Comparison of ENCODE assay signal across 8 cellular contexts in genomic region chr10:6204063-6204340, GRCh38. TPM values are rescaled to one million over a fixed set of nuclear protein-coding genes. Genes with fewer than 3 reads are reported as not detected.
DNase-seq lines count a peak whose midpoint lies in the region; ATAC-seq lines count a peak whose summit lies in the region.

No MANE protein-coding gene starts in this region.

- 2 to 5% (median 3%) methylated on average over 24 to 28 of the region's 28 CpGs for WGBS in adipose tissue, 3 donors

- ATAC-seq in HG02852 (IDR thresholded peaks at IDR 0.05; ENCODE audit: unreplicated experiment) = no peak

- in situ Hi-C loops in Caki2 (cut with HindIII; ENCODE audit: low pct_unique_long_range_greater_than_20kb, low sequenced_read_pairs) (no loop called here), SK-MEL-5 (cut with HindIII; ENCODE audit: low pct_unique_long_range_greater_than_20kb, low sequenced_read_pairs) (no loop called here)

- peak overlapping the region; percentile 62 for H3K27ac ChIP-seq in adipose tissue (ENCODE audit: low read depth, low read length)

- peak overlapping the region; percentile 86 for H3K4me3 ChIP-seq in iPS-11a (ENCODE audit: low read depth, low read length)

- peak; percentile 57 for DNase-seq in Caki2 (ENCODE audit: low read depth)
- peak; percentile 16 for DNase-seq in SK-MEL-5 (ENCODE audit: low read depth, low spot score)
- DNase-seq in stimulated activated CD4-positive, alpha-beta T cell treated with anti-CD3 and anti-CD28 coated beads, Interleukin-12 subunit alpha, Interleukin-12 subunit beta, amount 100 ng/mL, for 48 hours (ENCODE audit: low read depth in 2 of 3, low spot score in 1 of 3) = peak; percentile 28 to 60 (median 46)
- DNase-seq in SIG-M5 (lab: John Stamatoyannopoulos, UW) = no peak
- DNase-seq in GDM1 (lab: John Stamatoyannopoulos, UW) = no peak

RNA-seq across cellular contexts. Expression of gene PFKFB3, which starts 1.3 kb away (rescaled TPM):
- total RNA-seq in Caki2 (2014; rRNA removed; shearing (Covaris generic); ENCODE audit: low replicate concordance) = 40.8 and 58.2 TPM in 2 replicates
- 17.9 and 22.8 TPM in 2 replicates for total RNA-seq in SK-MEL-5 (2014; rRNA removed; shearing (Covaris generic))
- polyA plus RNA-seq in SK-MEL-5 (2015; cell fraction: cytosol; rRNA removed) = 43.7 and 315 TPM in 2 replicates
- 48.8 and 50.4 TPM in 2 replicates for polyA plus RNA-seq in SK-MEL-5 (2015; cell fraction: nucleus; rRNA removed)
- polyA plus RNA-seq in adipose tissue = 100 to 1,000 TPM in 2 of 3 donors, 10 to 100 TPM in 1; 54.6 to 594 (median 123) TPM

Comparison
In these comparisons a context has a peak if more than half of its experiments do, and no peak if none do; other contexts are left out.
1. DNase-seq: peak in Caki2 (single experiment), SK-MEL-5 (single experiment) and stimulated activated CD4-positive, alpha-beta T cell treated with anti-CD3 and anti-CD28 coated beads, Interleukin-12 subunit alpha, Interleukin-12 subunit beta, amount 100 ng/mL, for 48 hours (3 of 3); none in SIG-M5 (single experiment) and GDM1 (single experiment).